Comparison of ENCODE assay signal across 8 cellular contexts in genomic region chr10:119541459-119542356, GRCh38. TPM values are rescaled to one million over a fixed set of nuclear protein-coding genes. Genes with fewer than 3 reads are reported as not detected.
DNase-seq lines count a peak whose midpoint lies in the region; ATAC-seq, FAIRE-seq and TF ChIP-seq lines count a peak whose summit lies in the region.

No MANE protein-coding gene starts in this region.

- H3K27me3 ChIP-seq in cardiac muscle cell = peaks cover 79% of the 10 kb centered on the region
- no peaks in the 10 kb centered on the region for H3K27me3 ChIP-seq in skeletal muscle satellite cell (ENCODE audit: control insufficient read depth, insufficient read depth, low read length)

- peak overlapping the region; percentile 69 for H3K4me3 ChIP-seq in Jurkat, Clone E6-1 (ENCODE audit: low read length)
- peak overlapping the region; percentile 48 for H3K4me3 ChIP-seq in cardiac muscle cell
- H3K4me3 ChIP-seq in skeletal muscle satellite cell (ENCODE audit: low read length) = peak overlapping the region; percentile 82

- no peaks in the 10 kb centered on the region for H3K27me3 Mint-ChIP-seq in activated T-cell treated with anti-CD3 and anti-CD28 coated beads, Interleukin-2, amount 50 U/mL, for 72 hours (ENCODE audit: low read depth)

- H3K9ac ChIP-seq in skeletal muscle satellite cell (ENCODE audit: low read depth, low read length) = peak overlapping the region; percentile 73

- H3K4me1 Mint-ChIP-seq in activated T-cell treated with anti-CD3 and anti-CD28 coated beads, Interleukin-2, amount 50 U/mL, for 72 hours (ENCODE audit: low read depth) = peaks cover 55% of the 10 kb centered on the region

- H3K27ac ChIP-seq in cardiac muscle cell = no peak overlapping the region

- peak; percentile 45; the same call in 1 of the 2 replicates for TF ChIP-seq POLR2A in GM12892 (IDR thresholded peaks at IDR 0.05; ENCODE audit: low read depth, low read length)

- H3K4me3 Mint-ChIP-seq in activated T-cell treated with anti-CD3 and anti-CD28 coated beads, Interleukin-2, amount 50 U/mL, for 72 hours = peak overlapping the region; percentile 79 to 84

- H3K27ac Mint-ChIP-seq in activated T-cell treated with anti-CD3 and anti-CD28 coated beads, Interleukin-2, amount 50 U/mL, for 72 hours = peak overlapping the region; percentile 90

- peak; percentile 26 to 33 for ATAC-seq in activated T-cell treated with anti-CD3 and anti-CD28 coated beads, Interleukin-2, amount 50 U/mL, for 72 hours (replicated peaks in 1 of 2)

- peaks cover 10% of the 10 kb centered on the region for H3K4me1 ChIP-seq in cardiac muscle cell (ENCODE audit: low read depth)
- peaks cover 30% of the 10 kb centered on the region for H3K4me1 ChIP-seq in skeletal muscle satellite cell (ENCODE audit: control insufficient read depth, insufficient read depth, low read length)

- peak; percentile 84 for FAIRE-seq in GM12892 (lab: Jason Lieb, UNC)

- peak overlapping the region; percentile 95 for H3K4me2 ChIP-seq in skeletal muscle satellite cell (ENCODE audit: low read length)

- no peak for DNase-seq in GM12892 (ENCODE audit: insufficient read length)
- no peak for DNase-seq in Jurkat, Clone E6-1 (ENCODE audit: low read depth, low spot score)
- peak; percentile 77 to 79 for DNase-seq in activated T-cell treated with anti-CD3 and anti-CD28 coated beads, Interleukin-2, amount 50 U/mL, for 72 hours
- peak in 1 of 2 donors; percentile 15 for DNase-seq in cardiac muscle cell (ENCODE audit: low read depth in 1 of 2, low spot score in 1 of 2)
- DNase-seq in NCI-H2196 (lab: John Stamatoyannopoulos, UW; ENCODE audit: unreplicated experiment) = no peak
- DNase-seq in NK-92 (lab: John Stamatoyannopoulos, UW; ENCODE audit: unreplicated experiment) = no peak
- no peak for DNase-seq in SHP77 (lab: John Stamatoyannopoulos, UW)

- H3K9me3 ChIP-seq in cardiac muscle cell (ENCODE audit: low read depth) (no peaks in the 10 kb centered on the region), skeletal muscle satellite cell (replicated peaks; ENCODE audit: low read length) (no peaks in the 10 kb centered on the region)

- no peaks in the 10 kb centered on the region for H3K9me3 Mint-ChIP-seq in activated T-cell treated with anti-CD3 and anti-CD28 coated beads, Interleukin-2, amount 50 U/mL, for 72 hours

- H3K36me3 ChIP-seq in cardiac muscle cell (no peaks in the 10 kb centered on the region), skeletal muscle satellite cell (ENCODE audit: insufficient read depth, low read length) (no peaks in the 10 kb centered on the region)

- no peak for TF ChIP-seq CTCF in cardiac muscle cell (IDR thresholded peaks at IDR 0.05; ENCODE audit: low read depth, low read length)

- peaks cover 2 to 3% of the 10 kb centered on the region in 2 donors for H3K36me3 Mint-ChIP-seq in activated T-cell treated with anti-CD3 and anti-CD28 coated beads, Interleukin-2, amount 50 U/mL, for 72 hours (ENCODE audit: insufficient read depth in 2 of 2)

RNA-seq across cellular contexts. Expression of gene RGS10, which starts 0.8 kb away (rescaled TPM):
- polyA plus RNA-seq in GM12892 (2012; ENCODE audit: missing spikeins) = 313 TPM
- polyA plus RNA-seq in Jurkat, Clone E6-1 (2012; ENCODE audit: insufficient read depth, insufficient read length) = 99.4 TPM
- 100 to 1,000 TPM; 161 to 208 TPM for total RNA-seq in activated T-cell treated with anti-CD3 and anti-CD28 coated beads, Interleukin-2, amount 50 U/mL, for 72 hours
- total RNA-seq in cardiac muscle cell = 0.25 and 1.6 TPM in 2 replicates
- 0.73 and 3.0 TPM in 2 replicates for polyA plus RNA-seq in cardiac muscle cell
- 63.8 and 79.1 TPM in 2 replicates for total RNA-seq in skeletal muscle satellite cell (2012; rRNA removed)

RNA-seq across cellular contexts. Expression of gene TIAL1, which starts 55.1 kb away (rescaled TPM):
- 120 TPM for polyA plus RNA-seq in GM12892 (2012; ENCODE audit: missing spikeins)
- 112 TPM for polyA plus RNA-seq in Jurkat, Clone E6-1 (2012; ENCODE audit: insufficient read depth, insufficient read length)
- 100 to 1,000 TPM; 201 to 224 TPM for total RNA-seq in activated T-cell treated with anti-CD3 and anti-CD28 coated beads, Interleukin-2, amount 50 U/mL, for 72 hours
- 45.1 and 63.5 TPM in 2 replicates for total RNA-seq in cardiac muscle cell
- 33.8 and 58.1 TPM in 2 replicates for polyA plus RNA-seq in cardiac muscle cell
- total RNA-seq in skeletal muscle satellite cell (2012; rRNA removed) = 28.4 and 30.8 TPM in 2 replicates

Comparison
In these comparisons a context has a peak if more than half of its experiments do, and no peak if none do; other contexts are left out.
1. DNase-seq: peak in activated T-cell treated with anti-CD3 and anti-CD28 coated beads, Interleukin-2, amount 50 U/mL, for 72 hours (2 of 2); none in GM12892 (single experiment), Jurkat, Clone E6-1 (single experiment), NCI-H2196 (single experiment), NK-92 (single experiment) and SHP77 (0 of 2).
2. RNA of gene RGS10, which starts 0.8 kb away (total RNA-seq): 161 to 208 TPM in activated T-cell treated with anti-CD3 and anti-CD28 coated beads, Interleukin-2, amount 50 U/mL, for 72 hours; 0.25 to 1.6 TPM in cardiac muscle cell; every median in the first group is over 10 times any median in the second.
3. Peak in every context shown above with its lines, with median percentiles within 50 percentile points of each other: H3K4me3 ChIP-seq.